In the genomic region with DNA sequence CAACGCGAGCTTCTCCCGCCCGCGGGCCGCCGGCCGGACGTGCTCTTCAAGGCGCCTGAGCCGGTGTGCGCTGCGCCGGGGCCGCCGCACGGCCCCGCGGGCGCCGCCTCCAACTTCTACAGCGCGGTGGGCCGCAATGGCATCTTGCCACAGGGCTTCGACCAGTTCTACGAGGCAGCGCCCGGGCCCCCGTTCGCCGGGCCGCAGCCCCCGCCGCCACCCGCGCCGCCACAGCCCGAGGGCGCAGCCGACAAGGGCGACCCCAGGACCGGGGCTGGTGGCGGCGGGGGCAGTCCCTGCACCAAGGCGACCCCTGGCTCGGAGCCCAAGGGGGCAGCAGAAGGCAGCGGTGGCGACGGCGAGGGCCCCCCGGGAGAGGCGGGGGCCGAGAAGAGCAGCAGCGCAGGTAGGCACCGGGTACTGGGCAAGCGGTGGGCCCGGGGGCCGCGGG, we compare ENCODE assay signal across 21 cellular contexts. TPM values are rescaled to one million over a fixed set of nuclear protein-coding genes. Genes with fewer than 3 reads are reported as not detected.
DNase-seq lines count a peak whose midpoint lies in the region; ATAC-seq, FAIRE-seq and TF ChIP-seq lines count a peak whose summit lies in the region.
"Had no signal": no experiment of that assay in that cellular context is flagged by ENCODE, and none has a peak within 500 bp of the region (broad histone marks: within the 10 kb centered on the region; RNA-seq: fewer than 3 reads in every experiment).

No MANE protein-coding gene starts in this region.

- no peak overlapping the region for H3K27ac Mint-ChIP-seq in GM23338
- no peak overlapping the region for H3K27ac Mint-ChIP-seq in activated CD4-positive, alpha-beta memory T cell treated with anti-CD3 and anti-CD28 coated beads for 36 hours
- H3K27ac Mint-ChIP-seq: activated B cell treated with CpG ODN at 0.5 μM for 24 hours; activated naive CD4-positive, alpha-beta T cell treated with anti-CD3 and anti-CD28 coated beads for 36 hours had no signal

- BruUV-seq in endothelial cell of umbilical vein (replicated peaks; lab: Mats Ljungman, UMichigan): no TSS peak

- DNase-seq in NCI-H2227 (lab: John Stamatoyannopoulos, UW; ENCODE audit: unreplicated experiment) (peak; percentile 49), NCI-H2227 treated with DMSO at 0.1 percent for 48 hours (lab: John Stamatoyannopoulos, UW) (no peak), GM23338 (ENCODE audit: low spot score) (no peak), endothelial cell of umbilical vein (ENCODE audit: low read depth, low spot score) (no peak), prostate gland (ENCODE audit: low spot score) (peak; percentile 4)
- DNase-seq in activated CD4-positive, alpha-beta memory T cell treated with anti-CD3 and anti-CD28 coated beads for 36 hours: no peak
- DNase-seq: activated B cell treated with CpG ODN at 0.5 μM for 24 hours; activated CD8-positive, alpha-beta memory T cell treated with anti-CD3 and anti-CD28 coated beads, Interleukin-2, amount 10 ng/mL, durations not matched to agents 7 days and 5 days; activated naive CD4-positive, alpha-beta T cell treated with anti-CD3 and anti-CD28 coated beads for 36 hours; hippocampal formation; RPMI8226; stimulated activated naive CD4-positive, alpha-beta T cell treated with Interleukin-2 at 50 U/mL for 16 hours had no signal

- H3K4me2 ChIP-seq in GM23338 (no peak overlapping the region; the same call in 1 of the 2 replicates), endothelial cell of umbilical vein (ENCODE audit: insufficient read depth, low read length) (no peak overlapping the region)
- H3K4me2 ChIP-seq: KMS-11 had no signal

- H3K79me2 ChIP-seq in GM23338 (replicated peaks; ENCODE audit: insufficient read depth) (no peaks in the 10 kb centered on the region), endothelial cell of umbilical vein (ENCODE audit: control insufficient read depth, insufficient read depth, low read length) (no peaks in the 10 kb centered on the region)

- H3K9me1 ChIP-seq in endothelial cell of umbilical vein (replicated peaks; ENCODE audit: control insufficient read depth, extremely low read depth, insufficient read depth, low read length): no peaks in the 10 kb centered on the region

- H3K9ac ChIP-seq in endothelial cell of umbilical vein (replicated peaks; ENCODE audit: extremely low read depth, insufficient read depth, low read length): no peak overlapping the region
- H3K9ac ChIP-seq: KMS-11 had no signal

- TF ChIP-seq POLR2A in endothelial cell of umbilical vein (IDR thresholded peaks at IDR 0.05; ENCODE audit: low read depth, low read length) (no peak), prostate gland (IDR thresholded peaks at IDR 0.05) (no peak)

- no peaks in the 10 kb centered on the region; the same call in 2 of the 3 replicates for H3K36me3 Mint-ChIP-seq in GM23338 (ENCODE audit: low read depth)
- H3K36me3 Mint-ChIP-seq in activated CD4-positive, alpha-beta memory T cell treated with anti-CD3 and anti-CD28 coated beads for 36 hours: peaks cover 5% of the 10 kb centered on the region

- H3K27ac ChIP-seq in GM23338 (ENCODE audit: low read depth) (no peak overlapping the region), endothelial cell of umbilical vein (ENCODE audit: insufficient read depth, low read depth, low read length) (no peak overlapping the region), prostate gland (peak overlapping the region; percentile 68 to 78)
- H3K27ac ChIP-seq: KMS-11 had no signal

- 0 out of 2 replicates have a peak overlapping the region, but pooled peaks have one; percentile 28 for H3K4me3 ChIP-seq in GM23338
- H3K4me3 ChIP-seq in endothelial cell of umbilical vein (replicated peaks in 1 of 3; ENCODE audit: insufficient read depth in 1 of 3, low read depth in 1 of 3, low read length in 3 of 3): no peak overlapping the region
- peak overlapping the region; percentile 28 to 46 for H3K4me3 ChIP-seq in prostate gland

- H2AFZ ChIP-seq in GM23338 (no peak overlapping the region), endothelial cell of umbilical vein (ENCODE audit: low read depth, low read length) (no peak overlapping the region)

- CTCF ChIA-PET in endothelial cell of umbilical vein (lab: Charles Lee): interaction anchor here (1.9 kb wide), 1 partner anchor 10 kb away, joined by 7 read pairs; no protein-coding TSS in a partner anchor
- CTCF ChIA-PET in activated CD4-positive, alpha-beta memory T cell treated with anti-CD3 and anti-CD28 coated beads for 36 hours (lab: Charles Lee): no interaction called here

- dilution Hi-C loops in endothelial cell of umbilical vein (cut with MboI; ENCODE audit: extremely low pct_ligation_motif_present, low sequenced_read_pairs): no loop called here

- intact Hi-C loops in endothelial cell of umbilical vein (cut with micrococcal nuclease) (no loop called here), prostate gland (cut with DNase I) (no loop called here)
- intact Hi-C loops in activated CD4-positive, alpha-beta memory T cell treated with anti-CD3 and anti-CD28 coated beads for 36 hours (cut with micrococcal nuclease): no loop called here

- H3K36me3 ChIP-seq in GM23338 (ENCODE audit: insufficient read depth) (no peaks in the 10 kb centered on the region), endothelial cell of umbilical vein (ENCODE audit: control insufficient read depth in 2 of 2, extremely low read depth in 1 of 2, insufficient read depth in 2 of 2, low read length in 2 of 2) (no peaks in the 10 kb centered on the region), prostate gland (no peaks in the 10 kb centered on the region)

- peaks cover 31% of the 10 kb centered on the region for H4K20me1 ChIP-seq in GM23338 (replicated peaks; ENCODE audit: insufficient read depth)
- H4K20me1 ChIP-seq in endothelial cell of umbilical vein (replicated peaks; ENCODE audit: control insufficient read depth, extremely low read depth, insufficient read depth, low read length): no peaks in the 10 kb centered on the region

- H3K9me2 ChIP-seq in GM23338 (ENCODE audit: insufficient read depth): no peaks in the 10 kb centered on the region

- no peak overlapping the region for H3K4me3 Mint-ChIP-seq in GM23338
- H3K4me3 Mint-ChIP-seq in activated CD4-positive, alpha-beta memory T cell treated with anti-CD3 and anti-CD28 coated beads for 36 hours: no peak overlapping the region
- H3K4me3 Mint-ChIP-seq: activated B cell treated with CpG ODN at 0.5 μM for 24 hours; activated CD8-positive, alpha-beta memory T cell treated with anti-CD3 and anti-CD28 coated beads, Interleukin-2, amount 10 ng/mL, durations not matched to agents 7 days and 5 days had no signal

- H3K27me3 Mint-ChIP-seq in GM23338 (ENCODE audit: insufficient read depth, low read depth, poor library complexity): peaks cover 94% of the 10 kb centered on the region
- H3K27me3 Mint-ChIP-seq in activated CD4-positive, alpha-beta memory T cell treated with anti-CD3 and anti-CD28 coated beads for 36 hours: peaks cover 80% of the 10 kb centered on the region

- H3K4me1 ChIP-seq in GM23338 (ENCODE audit: insufficient read depth) (peaks cover 41% of the 10 kb centered on the region), endothelial cell of umbilical vein (ENCODE audit: control insufficient read depth, extremely low read depth, insufficient read depth, low read length) (no peaks in the 10 kb centered on the region), prostate gland (replicated peaks) (no peaks in the 10 kb centered on the region)

- peaks cover 32% of the 10 kb centered on the region for H3K4me1 Mint-ChIP-seq in GM23338
- H3K4me1 Mint-ChIP-seq in activated CD4-positive, alpha-beta memory T cell treated with anti-CD3 and anti-CD28 coated beads for 36 hours (ENCODE audit: low read depth): peaks cover 30% of the 10 kb centered on the region

- peaks cover 37% of the 10 kb centered on the region for H3F3A ChIP-seq in GM23338 (replicated peaks; ENCODE audit: low read depth)

- no peaks in the 10 kb centered on the region for H3K9me3 ChIP-seq in endothelial cell of umbilical vein (replicated peaks; ENCODE audit: control insufficient read depth, insufficient read depth, low read length)
- H3K9me3 ChIP-seq in prostate gland: no peaks in the 10 kb centered on the region

- TF ChIP-seq CTCF in GM23338 (conservative IDR thresholded peaks at IDR 0.05; ENCODE audit: low read depth in 2 of 2): no peak
- no peak for TF ChIP-seq CTCF in endothelial cell of umbilical vein (IDR thresholded peaks at IDR 0.05; ENCODE audit: extremely low read depth in 1 of 2, insufficient read depth in 1 of 2, low read depth in 1 of 2, low read length in 2 of 2)
- no peak for TF ChIP-seq CTCF in prostate gland (IDR thresholded peaks at IDR 0.05)

- WGBS in prostate gland: 1% methylated on average over 19 of the region's 59 CpGs

- no peak for FAIRE-seq in endothelial cell of umbilical vein (lab: Jason Lieb, UNC)

- POLR2A ChIA-PET in endothelial cell of umbilical vein (lab: Charles Lee): no interaction called here
- POLR2A ChIA-PET in activated CD4-positive, alpha-beta memory T cell treated with anti-CD3 and anti-CD28 coated beads for 36 hours (lab: Charles Lee): no interaction called here

- ATAC-seq in GM23338 (no peak), GM21786 (IDR thresholded peaks at IDR 0.05; ENCODE audit: unreplicated experiment) (no peak), GM21381 (IDR thresholded peaks at IDR 0.05; ENCODE audit: unreplicated experiment) (no peak)
- ATAC-seq: activated CD8-positive, alpha-beta memory T cell treated with anti-CD3 and anti-CD28 coated beads, Interleukin-2, amount 10 ng/mL, durations not matched to agents 7 days and 5 days had no signal

- peaks cover 5% of the 10 kb centered on the region for H3K9me3 Mint-ChIP-seq in GM23338
- no peaks in the 10 kb centered on the region for H3K9me3 Mint-ChIP-seq in activated CD4-positive, alpha-beta memory T cell treated with anti-CD3 and anti-CD28 coated beads for 36 hours

- H3K27me3 ChIP-seq in GM23338 (ENCODE audit: insufficient read depth): peaks cover 99% of the 10 kb centered on the region
- H3K27me3 ChIP-seq in endothelial cell of umbilical vein (ENCODE audit: control insufficient read depth in 2 of 2, insufficient read depth in 2 of 2, low read length in 2 of 2): peaks cover 84 to 96% of the 10 kb centered on the region in 2 experiments
- H3K27me3 ChIP-seq in prostate gland (replicated peaks; ENCODE audit: insufficient read depth): peaks cover 25% of the 10 kb centered on the region

RNA-seq across cellular contexts. Expression of a gene that starts 0.7 kb away (rescaled TPM):
- total RNA-seq in GM23338 (2014; rRNA removed; shearing (Covaris generic)): not detected in 2 replicates
- polyA plus RNA-seq in GM23338 (2016; fragmentation: Nextera tagmentation; extraction: Ambion mirVana) (not detected in 2 replicates), endothelial cell of umbilical vein (not detected in 2 replicates)
- total RNA-seq in endothelial cell of umbilical vein (not detected in 2 replicates), prostate gland (10 to 100 TPM in 1 of 2 donors, 1 to 10 TPM in 1; 8.0 to 14.9 TPM)
- polyA plus RNA-seq in endothelial cell of umbilical vein (2011; cell fraction: cytosol; rRNA removed): not detected in 2 replicates
- polyA plus RNA-seq in endothelial cell of umbilical vein (2011; cell fraction: nucleus; rRNA removed): not detected in 2 replicates
- not detected in 2 replicates for polyA plus RNA-seq in endothelial cell of umbilical vein (2012)
- polyA minus RNA-seq in endothelial cell of umbilical vein: not detected in 2 replicates
- polyA minus RNA-seq in endothelial cell of umbilical vein (2011; cell fraction: cytosol; rRNA and poly(A)+ RNA removed): 1.0 TPM
- polyA minus RNA-seq in endothelial cell of umbilical vein (2011; cell fraction: nucleus; rRNA and poly(A)+ RNA removed): not detected in 2 replicates
- not detected for total RNA-seq in activated CD4-positive, alpha-beta memory T cell treated with anti-CD3 and anti-CD28 coated beads for 36 hours
- total RNA-seq: activated B cell treated with CpG ODN at 0.5 μM for 24 hours; activated CD8-positive, alpha-beta memory T cell treated with anti-CD3 and anti-CD28 coated beads, Interleukin-2, amount 10 ng/mL, durations not matched to agents 7 days and 5 days; activated naive CD4-positive, alpha-beta T cell treated with anti-CD3 and anti-CD28 coated beads for 36 hours; fibroblast of lung; mononuclear cell; osteoblast; T-helper 1 cell treated with Interleukin-12 subunit alpha and Interleukin-12 subunit beta and Interleukin-4 antibody, amounts not matched to agents 30 ng/mL and 1 ng/mL, for 36 hours had no signal
- polyA plus RNA-seq: AG04450, fibroblast of lung had no signal

RNA-seq across cellular contexts. Expression of a gene that starts 8.2 kb away (rescaled TPM):
- total RNA-seq in GM23338 (2014; rRNA removed; shearing (Covaris generic)): not detected in 2 replicates
- polyA plus RNA-seq in GM23338 (2016; fragmentation: Nextera tagmentation; extraction: Ambion mirVana): not detected in 2 replicates
- not detected in 2 replicates for total RNA-seq in endothelial cell of umbilical vein
- polyA plus RNA-seq in endothelial cell of umbilical vein: not detected in 2 replicates
- polyA plus RNA-seq in endothelial cell of umbilical vein (2011; cell fraction: cytosol; rRNA removed): not detected in 2 replicates
- polyA plus RNA-seq in endothelial cell of umbilical vein (2011; cell fraction: nucleus; rRNA removed): not detected in 2 replicates
- polyA plus RNA-seq in endothelial cell of umbilical vein (2012): not detected in 2 replicates
- polyA minus RNA-seq in endothelial cell of umbilical vein: not detected in 2 replicates
- polyA minus RNA-seq in endothelial cell of umbilical vein (2011; cell fraction: cytosol; rRNA and poly(A)+ RNA removed): not detected
- polyA minus RNA-seq in endothelial cell of umbilical vein (2011; cell fraction: nucleus; rRNA and poly(A)+ RNA removed): not detected in 2 replicates
- total RNA-seq in prostate gland: under 1 TPM in 1 of 2 donors, not detected in 1; 0.36 TPM
- total RNA-seq in activated CD4-positive, alpha-beta memory T cell treated with anti-CD3 and anti-CD28 coated beads for 36 hours: not detected
- total RNA-seq: activated B cell treated with CpG ODN at 0.5 μM for 24 hours; activated CD8-positive, alpha-beta memory T cell treated with anti-CD3 and anti-CD28 coated beads, Interleukin-2, amount 10 ng/mL, durations not matched to agents 7 days and 5 days; activated naive CD4-positive, alpha-beta T cell treated with anti-CD3 and anti-CD28 coated beads for 36 hours; fibroblast of lung; left colon; mononuclear cell; osteoblast; T-helper 1 cell treated with Interleukin-12 subunit alpha and Interleukin-12 subunit beta and Interleukin-4 antibody, amounts not matched to agents 30 ng/mL and 1 ng/mL, for 36 hours had no signal
- polyA plus RNA-seq: AG04450, fibroblast of lung had no signal

RNA-seq across cellular contexts. Expression of a gene that starts 8.8 kb away (rescaled TPM):
- not detected in 2 replicates for total RNA-seq in GM23338 (2014; rRNA removed; shearing (Covaris generic))
- polyA plus RNA-seq in GM23338 (2016; fragmentation: Nextera tagmentation; extraction: Ambion mirVana) (not detected in 2 replicates), endothelial cell of umbilical vein (not detected in 2 replicates)
- total RNA-seq in endothelial cell of umbilical vein (not detected in 2 replicates), prostate gland (10 to 100 TPM; 10.4 to 32.5 TPM)
- not detected in 2 replicates for polyA plus RNA-seq in endothelial cell of umbilical vein (2011; cell fraction: cytosol; rRNA removed)
- polyA plus RNA-seq in endothelial cell of umbilical vein (2011; cell fraction: nucleus; rRNA removed): not detected in 2 replicates
- polyA plus RNA-seq in endothelial cell of umbilical vein (2012): not detected in 2 replicates
- polyA minus RNA-seq in endothelial cell of umbilical vein: not detected in 2 replicates
- not detected for polyA minus RNA-seq in endothelial cell of umbilical vein (2011; cell fraction: cytosol; rRNA and poly(A)+ RNA removed)
- polyA minus RNA-seq in endothelial cell of umbilical vein (2011; cell fraction: nucleus; rRNA and poly(A)+ RNA removed): not detected in 2 replicates
- not detected for total RNA-seq in activated CD4-positive, alpha-beta memory T cell treated with anti-CD3 and anti-CD28 coated beads for 36 hours
- total RNA-seq: activated B cell treated with CpG ODN at 0.5 μM for 24 hours; activated CD8-positive, alpha-beta memory T cell treated with anti-CD3 and anti-CD28 coated beads, Interleukin-2, amount 10 ng/mL, durations not matched to agents 7 days and 5 days; activated naive CD4-positive, alpha-beta T cell treated with anti-CD3 and anti-CD28 coated beads for 36 hours; fibroblast of lung; mononuclear cell; osteoblast; T-helper 1 cell treated with Interleukin-12 subunit alpha and Interleukin-12 subunit beta and Interleukin-4 antibody, amounts not matched to agents 30 ng/mL and 1 ng/mL, for 36 hours had no signal
- polyA plus RNA-seq: AG04450, fibroblast of lung had no signal

RNA-seq across cellular contexts. Expression of a gene that starts 14.8 kb away (rescaled TPM):
- not detected in 2 replicates for total RNA-seq in GM23338 (2014; rRNA removed; shearing (Covaris generic))
- polyA plus RNA-seq in GM23338 (2016; fragmentation: Nextera tagmentation; extraction: Ambion mirVana) (not detected in 2 replicates), endothelial cell of umbilical vein (1.9 and 2.3 TPM in 2 replicates)
- total RNA-seq in endothelial cell of umbilical vein (3.5 and 3.9 TPM in 2 replicates), prostate gland (10 to 100 TPM in 1 of 2 donors, 1 to 10 TPM in 1; 5.9 to 29.1 TPM)
- polyA plus RNA-seq in endothelial cell of umbilical vein (2011; cell fraction: cytosol; rRNA removed): 1.2 and 1.9 TPM in 2 replicates
- polyA plus RNA-seq in endothelial cell of umbilical vein (2011; cell fraction: nucleus; rRNA removed): 1.0 and 1.2 TPM in 2 replicates
- 3.6 and 4.5 TPM in 2 replicates for polyA plus RNA-seq in endothelial cell of umbilical vein (2012)
- polyA minus RNA-seq in endothelial cell of umbilical vein: 0.40 and 0.46 TPM in 2 replicates
- polyA minus RNA-seq in endothelial cell of umbilical vein (2011; cell fraction: cytosol; rRNA and poly(A)+ RNA removed): 2.0 TPM
- 0.53 and 1.4 TPM in 2 replicates for polyA minus RNA-seq in endothelial cell of umbilical vein (2011; cell fraction: nucleus; rRNA and poly(A)+ RNA removed)
- total RNA-seq in activated CD4-positive, alpha-beta memory T cell treated with anti-CD3 and anti-CD28 coated beads for 36 hours: not detected
- total RNA-seq: activated B cell treated with CpG ODN at 0.5 μM for 24 hours; activated CD8-positive, alpha-beta memory T cell treated with anti-CD3 and anti-CD28 coated beads, Interleukin-2, amount 10 ng/mL, durations not matched to agents 7 days and 5 days; activated naive CD4-positive, alpha-beta T cell treated with anti-CD3 and anti-CD28 coated beads for 36 hours; fibroblast of lung; mononuclear cell; T-helper 1 cell treated with Interleukin-12 subunit alpha and Interleukin-12 subunit beta and Interleukin-4 antibody, amounts not matched to agents 30 ng/mL and 1 ng/mL, for 36 hours had no signal
- polyA plus RNA-seq: AG04450, fibroblast of lung had no signal

RNA-seq across cellular contexts. Expression of a gene that starts 15.2 kb away (rescaled TPM):
- 0.47 TPM in 1 of 2 replicates, not detected in the other for total RNA-seq in GM23338 (2014; rRNA removed; shearing (Covaris generic))
- polyA plus RNA-seq in GM23338 (2016; fragmentation: Nextera tagmentation; extraction: Ambion mirVana): not detected in 2 replicates
- total RNA-seq in endothelial cell of umbilical vein: not detected in 2 replicates
- not detected in 2 replicates for polyA plus RNA-seq in endothelial cell of umbilical vein
- polyA plus RNA-seq in endothelial cell of umbilical vein (2011; cell fraction: cytosol; rRNA removed): not detected in 2 replicates
- polyA plus RNA-seq in endothelial cell of umbilical vein (2011; cell fraction: nucleus; rRNA removed): not detected in 2 replicates
- polyA plus RNA-seq in endothelial cell of umbilical vein (2012): not detected in 2 replicates
- polyA minus RNA-seq in endothelial cell of umbilical vein: not detected in 2 replicates
- polyA minus RNA-seq in endothelial cell of umbilical vein (2011; cell fraction: cytosol; rRNA and poly(A)+ RNA removed): not detected
- not detected in 2 replicates for polyA minus RNA-seq in endothelial cell of umbilical vein (2011; cell fraction: nucleus; rRNA and poly(A)+ RNA removed)
- total RNA-seq in prostate gland: 10 to 100 TPM; 10.6 to 11.8 TPM
- total RNA-seq in activated CD4-positive, alpha-beta memory T cell treated with anti-CD3 and anti-CD28 coated beads for 36 hours: not detected
- total RNA-seq: activated B cell treated with CpG ODN at 0.5 μM for 24 hours; activated CD8-positive, alpha-beta memory T cell treated with anti-CD3 and anti-CD28 coated beads, Interleukin-2, amount 10 ng/mL, durations not matched to agents 7 days and 5 days; activated naive CD4-positive, alpha-beta T cell treated with anti-CD3 and anti-CD28 coated beads for 36 hours; fibroblast of lung; mononuclear cell; osteoblast; T-helper 1 cell treated with Interleukin-12 subunit alpha and Interleukin-12 subunit beta and Interleukin-4 antibody, amounts not matched to agents 30 ng/mL and 1 ng/mL, for 36 hours had no signal
- polyA plus RNA-seq: AG04450, fibroblast of lung had no signal

Comparison
In these comparisons a context has a peak if more than half of its experiments do, and no peak if none do; other contexts are left out.
1. DNase-seq: peak in NCI-H2227 (single experiment) and prostate gland (single experiment); none in NCI-H2227 treated with DMSO at 0.1 percent for 48 hours (single experiment), GM23338 (single experiment), endothelial cell of umbilical vein (single experiment) and activated CD4-positive, alpha-beta memory T cell treated with anti-CD3 and anti-CD28 coated beads for 36 hours (single experiment).
2. H3K27ac ChIP-seq: peak in prostate gland (2 of 2); none in GM23338 (single experiment) and endothelial cell of umbilical vein (single experiment).
3. H3K4me3 ChIP-seq: peak in GM23338 (single experiment) and prostate gland (2 of 2); none in endothelial cell of umbilical vein (0 of 3).
4. RNA of a gene that starts 8.8 kb away (total RNA-seq): 10.4 to 32.5 TPM in prostate gland; not detected in GM23338, not detected in endothelial cell of umbilical vein and not detected in activated CD4-positive, alpha-beta memory T cell treated with anti-CD3 and anti-CD28 coated beads for 36 hours; every median in the first group is over 10 times any median in the second.